In the genomic region with DNA sequence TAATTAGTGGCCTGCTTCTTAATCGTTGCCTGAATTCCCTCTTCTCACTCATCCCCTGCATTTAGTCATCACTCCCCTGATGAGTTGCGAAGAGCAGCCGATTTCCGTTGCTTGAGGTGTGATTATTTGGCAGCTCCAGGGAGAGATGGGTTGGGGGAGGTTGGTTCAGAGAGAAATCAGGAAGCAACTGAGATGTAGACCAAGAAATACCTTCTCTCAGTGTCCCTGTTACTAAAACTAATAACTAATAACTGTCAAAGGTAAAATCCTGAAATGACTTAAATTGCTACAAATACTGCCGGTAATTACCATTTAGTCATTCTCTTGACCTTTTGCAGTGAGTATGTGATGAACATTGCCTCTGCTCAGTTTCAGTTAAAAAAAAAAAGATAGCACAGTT, we compare ENCODE assay signal across 15 cellular contexts.
DNase-seq lines count a peak whose midpoint lies in the region; ATAC-seq and TF ChIP-seq lines count a peak whose summit lies in the region.
"Had no signal": no experiment of that assay in that cellular context is flagged by ENCODE, and none has a peak within 500 bp of the region (broad histone marks: within the 10 kb centered on the region; RNA-seq: fewer than 3 reads in every experiment).

No MANE protein-coding gene starts in this region.

- TF ChIP-seq CTCF in heart right ventricle (IDR thresholded peaks at IDR 0.05) (no peak), endodermal cell (conservative IDR thresholded peaks at IDR 0.05) (no peak)

- H3K27me3 ChIP-seq in right cardiac atrium (ENCODE audit: control insufficient read depth, insufficient read depth): no peaks in the 10 kb centered on the region
- H3K27me3 ChIP-seq in heart right ventricle: no peaks in the 10 kb centered on the region
- H3K27me3 ChIP-seq in endodermal cell (ENCODE audit: control insufficient read depth, insufficient read depth, low read length, poor library complexity, severe bottlenecking): no peaks in the 10 kb centered on the region
- H3K27me3 ChIP-seq: BLaER1 treated with 17β-estradiol and CSF1 and Interleukin-3, amounts not matched to agents 10 nM and 100 nM had no signal

- H3K27ac ChIP-seq in right cardiac atrium (ENCODE audit: low read length) (peak overlapping the region; percentile 27), heart right ventricle (no peak overlapping the region), endodermal cell (ENCODE audit: low read depth, low read length) (no peak overlapping the region)
- H3K27ac ChIP-seq: BLaER1 treated with 17β-estradiol and CSF1 and Interleukin-3, amounts not matched to agents 10 nM and 100 nM had no signal

- H3K27ac Mint-ChIP-seq in activated CD4-positive, alpha-beta T cell treated with anti-CD3 and anti-CD28 coated beads for 36 hours: peak overlapping the region; percentile 22
- H3K27ac Mint-ChIP-seq in activated CD4-positive, alpha-beta T cell treated with anti-CD3 and anti-CD28 coated beads, Interleukin-2, amount 10 ng/mL, durations not matched to agents 7 days and 5 days: no peak overlapping the region
- peak overlapping the region; percentile 37 for H3K27ac Mint-ChIP-seq in endodermal cell

- CTCF ChIA-PET in activated CD4-positive, alpha-beta T cell treated with anti-CD3 and anti-CD28 coated beads for 36 hours (lab: Charles Lee): no interaction called here
- CTCF ChIA-PET in activated CD4-positive, alpha-beta T cell treated with anti-CD3 and anti-CD28 coated beads, Interleukin-2, amount 10 ng/mL, durations not matched to agents 7 days and 5 days (lab: Charles Lee): no interaction called here

- peaks cover 72% of the 10 kb centered on the region for H3K4me1 Mint-ChIP-seq in activated CD4-positive, alpha-beta T cell treated with anti-CD3 and anti-CD28 coated beads for 36 hours
- peaks cover 14% of the 10 kb centered on the region for H3K4me1 Mint-ChIP-seq in activated CD4-positive, alpha-beta T cell treated with anti-CD3 and anti-CD28 coated beads, Interleukin-2, amount 10 ng/mL, durations not matched to agents 7 days and 5 days
- H3K4me1 Mint-ChIP-seq in endodermal cell: peaks cover 53% of the 10 kb centered on the region

- H3K4me3 ChIP-seq in right cardiac atrium (ENCODE audit: low read length): no peak overlapping the region
- H3K4me3 ChIP-seq in heart right ventricle: no peak overlapping the region
- no peak overlapping the region for H3K4me3 ChIP-seq in endodermal cell (ENCODE audit: low read length)
- H3K4me3 ChIP-seq: BLaER1 treated with 17β-estradiol and CSF1 and Interleukin-3, amounts not matched to agents 10 nM and 100 nM had no signal

- H3K9me3 Mint-ChIP-seq in activated CD4-positive, alpha-beta T cell treated with anti-CD3 and anti-CD28 coated beads for 36 hours (ENCODE audit: low read depth): peaks cover 10% of the 10 kb centered on the region
- H3K9me3 Mint-ChIP-seq in activated CD4-positive, alpha-beta T cell treated with anti-CD3 and anti-CD28 coated beads, Interleukin-2, amount 10 ng/mL, durations not matched to agents 7 days and 5 days: peaks cover 5% of the 10 kb centered on the region
- H3K9me3 Mint-ChIP-seq in endodermal cell: peaks cover 19% of the 10 kb centered on the region

- POLR2A ChIA-PET in activated CD4-positive, alpha-beta T cell treated with anti-CD3 and anti-CD28 coated beads for 36 hours (lab: Charles Lee): no interaction called here
- POLR2A ChIA-PET in activated CD4-positive, alpha-beta T cell treated with anti-CD3 and anti-CD28 coated beads, Interleukin-2, amount 10 ng/mL, durations not matched to agents 7 days and 5 days (lab: Charles Lee): no interaction called here

- no peak overlapping the region for H3K9ac ChIP-seq in endodermal cell (ENCODE audit: extremely low read depth, low read length, poor library complexity, severe bottlenecking)
- H3K9ac ChIP-seq: BLaER1 treated with 17β-estradiol and CSF1 and Interleukin-3, amounts not matched to agents 10 nM and 100 nM had no signal

- H3K36me3 Mint-ChIP-seq in activated CD4-positive, alpha-beta T cell treated with anti-CD3 and anti-CD28 coated beads for 36 hours (ENCODE audit: low read depth): peaks cover 22% of the 10 kb centered on the region
- H3K36me3 Mint-ChIP-seq in activated CD4-positive, alpha-beta T cell treated with anti-CD3 and anti-CD28 coated beads, Interleukin-2, amount 10 ng/mL, durations not matched to agents 7 days and 5 days (ENCODE audit: low read depth): peaks cover 34% of the 10 kb centered on the region
- peaks cover 28% of the 10 kb centered on the region for H3K36me3 Mint-ChIP-seq in endodermal cell (ENCODE audit: low read depth)

- H3K4me3 Mint-ChIP-seq in activated CD4-positive, alpha-beta T cell treated with anti-CD3 and anti-CD28 coated beads for 36 hours: no peak overlapping the region
- no peak overlapping the region for H3K4me3 Mint-ChIP-seq in activated CD4-positive, alpha-beta T cell treated with anti-CD3 and anti-CD28 coated beads, Interleukin-2, amount 10 ng/mL, durations not matched to agents 7 days and 5 days
- H3K4me3 Mint-ChIP-seq in endodermal cell: no peak overlapping the region

- intact Hi-C loops in activated CD4-positive, alpha-beta T cell treated with anti-CD3 and anti-CD28 coated beads for 36 hours (cut with DNase I, micrococcal nuclease): no loop called here
- intact Hi-C loops in right cardiac atrium (cut with DNase I): no loop called here
- intact Hi-C loops in heart right ventricle (cut with DNase I): no loop called here

- no peaks in the 10 kb centered on the region for H3K27me3 Mint-ChIP-seq in activated CD4-positive, alpha-beta T cell treated with anti-CD3 and anti-CD28 coated beads for 36 hours
- H3K27me3 Mint-ChIP-seq in activated CD4-positive, alpha-beta T cell treated with anti-CD3 and anti-CD28 coated beads, Interleukin-2, amount 10 ng/mL, durations not matched to agents 7 days and 5 days: no peaks in the 10 kb centered on the region
- H3K27me3 Mint-ChIP-seq in endodermal cell (ENCODE audit: insufficient read depth): no peaks in the 10 kb centered on the region

- peak; percentile 34 for DNase-seq in activated CD4-positive, alpha-beta T cell treated with anti-CD3 and anti-CD28 coated beads for 36 hours
- DNase-seq in activated CD4-positive, alpha-beta T cell treated with anti-CD3 and anti-CD28 coated beads, Interleukin-2, amount 10 ng/mL, durations not matched to agents 7 days and 5 days: no peak
- DNase-seq in right cardiac atrium (no peak), heart right ventricle (no peak), endodermal cell (peak; percentile 89), NK-92 (lab: John Stamatoyannopoulos, UW; ENCODE audit: unreplicated experiment) (no peak), NCI-H187 (lab: John Stamatoyannopoulos, UW) (no peak)
- DNase-seq in stimulated activated naive CD8-positive, alpha-beta T cell treated with anti-CD3 and anti-CD28 coated beads, Interleukin-15, Interleukin-2, amounts not matched to agents 100 U/mL and 50 U/mL, for 24 hours: no peak
- DNase-seq: 8988T, NCI-H1417, NCI-H2029, NCI-H2227 treated with DMSO at 0.1 percent for 48 hours, NCI-H526 treated with DMSO at 0.1 percent for 48 hours, PC-3 had no signal

- peak; percentile 50 for ATAC-seq in activated CD4-positive, alpha-beta T cell treated with anti-CD3 and anti-CD28 coated beads for 36 hours
- ATAC-seq in right cardiac atrium (no peak), heart right ventricle (no peak)
- peak; percentile 65 for ATAC-seq in stimulated activated naive CD8-positive, alpha-beta T cell treated with anti-CD3 and anti-CD28 coated beads, Interleukin-15, Interleukin-2, amounts not matched to agents 100 U/mL and 50 U/mL, for 24 hours
- ATAC-seq: PC-3 had no signal

- peaks cover 3% of the 10 kb centered on the region for H3K9me3 ChIP-seq in right cardiac atrium (ENCODE audit: control insufficient read depth, low read length)
- peaks cover 0 to 13% (median 10%) of the 10 kb centered on the region in 11 donors for H3K9me3 ChIP-seq in heart right ventricle
- peaks cover 31% of the 10 kb centered on the region for H3K9me3 ChIP-seq in endodermal cell (ENCODE audit: control insufficient read depth, low read length)

- WGBS in right cardiac atrium: 67% methylated on average over 5 of the region's 5 CpGs
- WGBS in heart right ventricle, 2 donors: 64 to 70% methylated on average over 5 of the region's 5 CpGs
- 19 to 44% methylated on average over 2 to 5 of the region's 5 CpGs for WGBS in endodermal cell (ENCODE audit: insufficient coverage in 1 of 2, insufficient read length in 1 of 2), 2 experiments

- H3K36me3 ChIP-seq in heart right ventricle (no peaks in the 10 kb centered on the region), endodermal cell (ENCODE audit: control insufficient read depth, insufficient read depth, low read length) (peaks cover 29% of the 10 kb centered on the region)

- H3K4me1 ChIP-seq in right cardiac atrium (ENCODE audit: control insufficient read depth, insufficient read depth, low read length): no peaks in the 10 kb centered on the region
- H3K4me1 ChIP-seq in heart right ventricle: peaks cover 0 to 17% (median 2%) of the 10 kb centered on the region in 9 donors
- H3K4me1 ChIP-seq in endodermal cell (ENCODE audit: control insufficient read depth, insufficient read depth, low read length): peaks cover 8% of the 10 kb centered on the region
- H3K4me1 ChIP-seq: BLaER1 treated with 17β-estradiol and CSF1 and Interleukin-3, amounts not matched to agents 10 nM and 100 nM had no signal

Comparison
In these comparisons a context has a peak if more than half of its experiments do, and no peak if none do; other contexts are left out.
1. DNase-seq: peak in activated CD4-positive, alpha-beta T cell treated with anti-CD3 and anti-CD28 coated beads for 36 hours (single experiment) and endodermal cell (single experiment); none in activated CD4-positive, alpha-beta T cell treated with anti-CD3 and anti-CD28 coated beads, Interleukin-2, amount 10 ng/mL, durations not matched to agents 7 days and 5 days (single experiment), right cardiac atrium (0 of 3), heart right ventricle (0 of 2), stimulated activated naive CD8-positive, alpha-beta T cell treated with anti-CD3 and anti-CD28 coated beads, Interleukin-15, Interleukin-2, amounts not matched to agents 100 U/mL and 50 U/mL, for 24 hours (single experiment), NK-92 (single experiment) and NCI-H187 (0 of 2).
2. ATAC-seq: peak in activated CD4-positive, alpha-beta T cell treated with anti-CD3 and anti-CD28 coated beads for 36 hours (single experiment) and stimulated activated naive CD8-positive, alpha-beta T cell treated with anti-CD3 and anti-CD28 coated beads, Interleukin-15, Interleukin-2, amounts not matched to agents 100 U/mL and 50 U/mL, for 24 hours (single experiment); none in right cardiac atrium (0 of 2) and heart right ventricle (0 of 8).